8 cellular contexts compared by ENCODE assay signal in the genomic region with DNA sequence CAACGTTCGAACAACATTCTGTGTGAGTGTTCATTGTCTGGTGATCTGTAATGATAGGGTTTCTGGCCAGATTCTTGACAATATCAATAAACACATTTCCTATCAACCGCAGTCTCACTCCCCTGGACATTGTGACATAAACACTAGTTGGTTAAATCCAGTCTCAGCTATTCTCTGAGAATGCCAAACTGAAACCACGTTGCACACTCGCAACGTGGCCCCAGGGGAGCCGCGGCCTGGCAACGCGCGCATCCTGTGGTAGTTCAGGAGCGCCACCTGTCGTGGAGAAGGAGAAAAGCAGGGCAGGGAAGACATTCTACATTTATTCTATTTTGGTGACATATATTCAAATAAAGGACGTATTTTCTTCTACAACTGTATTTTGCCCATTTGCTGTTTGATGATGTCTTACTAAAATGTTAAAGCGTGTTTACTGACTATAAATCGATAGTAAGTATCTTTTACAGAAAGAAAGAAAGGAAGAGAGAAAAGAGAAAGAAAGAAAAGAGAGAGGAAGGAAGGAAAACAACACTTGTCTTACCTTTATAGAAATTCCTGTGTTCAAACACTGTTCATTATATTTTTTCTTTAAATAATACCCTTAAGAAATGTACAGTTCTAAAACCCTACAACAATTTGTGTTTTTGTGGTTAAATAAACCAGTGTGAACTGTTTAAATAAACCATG.
DNase-seq lines count a peak whose midpoint lies in the region; ATAC-seq, FAIRE-seq and TF ChIP-seq lines count a peak whose summit lies in the region.

No MANE protein-coding gene starts in this region.

- peaks cover 28% of the 10 kb centered on the region for H3K4me1 Mint-ChIP-seq in brain

- H3K27me3 Mint-ChIP-seq in brain = peaks cover 3% of the 10 kb centered on the region

- H3K27me3 ChIP-seq in kidney epithelial cell (ENCODE audit: control insufficient read depth, insufficient read depth, low read length) = no peaks in the 10 kb centered on the region

- peak overlapping the region in 4 of 5 experiments; percentile 31 to 81 (median 46) for H3K27ac Mint-ChIP-seq in brain

- peak overlapping the region; percentile 60 to 82 (median 69) for H3K4me3 Mint-ChIP-seq in brain

- FAIRE-seq in A204.1 (lab: Jason Lieb, UNC) = peak; percentile 66

- H3K4me3 ChIP-seq in kidney epithelial cell (ENCODE audit: low read depth, low read length) = no peak overlapping the region

- H3K36me3 ChIP-seq in kidney epithelial cell (ENCODE audit: control insufficient read depth, insufficient read depth, low read length) = no peaks in the 10 kb centered on the region

- POLR2A ChIA-PET in GM10248 (lab: Yijun Ruan, JAX) = no interaction called here

- DNase-seq in GM10248 (ENCODE audit: extremely low spot score) (peak; percentile 17), NOMO-1 treated with DMSO at 0.1 percent for 48 hours (lab: John Stamatoyannopoulos, UW; ENCODE audit: unreplicated experiment) (peak; percentile 51), kidney epithelial cell (ENCODE audit: low read depth) (no peak)
- peak; percentile 3 to 10 (median 5) for DNase-seq in stimulated activated CD4-positive, alpha-beta T cell treated with anti-CD3 and anti-CD28 coated beads, Interleukin-12 subunit alpha, Interleukin-12 subunit beta, amount 100 ng/mL, for 48 hours (ENCODE audit: low read depth in 2 of 3, low spot score in 1 of 3)

- H3K36me3 Mint-ChIP-seq in brain = no peaks in the 10 kb centered on the region

- CTCF ChIA-PET in GM10248 (lab: Yijun Ruan, JAX) = interaction anchor here (0.6 to 1.4 kb wide), 8 partner anchors 10 to 1595 kb away, joined by 3 to 5 read pairs (median 4); no protein-coding TSS in a partner anchor

- H3K9me3 Mint-ChIP-seq in brain = no peaks in the 10 kb centered on the region

- peak; percentile 48 for TF ChIP-seq CTCF in GM10248 (IDR thresholded peaks at IDR 0.05; ENCODE audit: control extremely low read depth, extremely low read depth, low read depth, missing control alignments)
- TF ChIP-seq CTCF in brain (conservative IDR thresholded peaks at IDR 0.05) = peak; percentile 83 to 95
- peak; percentile 90 for TF ChIP-seq CTCF in kidney epithelial cell (IDR thresholded peaks at IDR 0.05; ENCODE audit: insufficient read depth, low read length, poor library complexity, severe bottlenecking)

- ATAC-seq in HG03442 (IDR thresholded peaks at IDR 0.05; ENCODE audit: unreplicated experiment) = peak; percentile 63
- no peak for ATAC-seq in HG02571 (IDR thresholded peaks at IDR 0.05; ENCODE audit: unreplicated experiment)
